Comparison of ENCODE assay signal across 1 cellular context in genomic region chr1:221962385-221962784, GRCh38.
TF ChIP-seq lines count a peak whose summit lies in the region.

No MANE protein-coding gene starts in this region.

TF ChIP-seq in K562, 482 proteins besides CTCF, POLR2A, EP300 and RAD21 (continued from another document):
- peak; percentile 99 for TF ChIP-seq ZNF592 (IDR thresholded peaks at IDR 0.05)
- TF ChIP-seq GATAD2B (IDR thresholded peaks at IDR 0.05; ENCODE audit: borderline replicate concordance), result no peak
- TF ChIP-seq ERF (CRISPR knock-in tag; IDR thresholded peaks at IDR 0.05), result peak; percentile 97
- peak; percentile 99 for TF ChIP-seq ZNF583 (CRISPR knock-in tag; IDR thresholded peaks at IDR 0.05)
- TF ChIP-seq MAFG (tag; conservative IDR thresholded peaks at IDR 0.05), result 0 out of 2 replicates have a peak, but pooled peaks have one; percentile 14
- TF ChIP-seq HNRNPUL1 (IDR thresholded peaks at IDR 0.05; ENCODE audit: low read length), result no peak
- no peak for TF ChIP-seq MAFF (IDR thresholded peaks at IDR 0.05; ENCODE audit: low read length)
- TF ChIP-seq FOXJ3 (CRISPR knock-in tag; IDR thresholded peaks at IDR 0.05), result no peak
- no peak for TF ChIP-seq KDM2B (CRISPR knock-in tag; IDR thresholded peaks at IDR 0.05)
- TF ChIP-seq FUS (optimal IDR thresholded peaks at IDR 0.05; ENCODE audit: low read depth, low read length), result no peak
- TF ChIP-seq, protein P1, sequence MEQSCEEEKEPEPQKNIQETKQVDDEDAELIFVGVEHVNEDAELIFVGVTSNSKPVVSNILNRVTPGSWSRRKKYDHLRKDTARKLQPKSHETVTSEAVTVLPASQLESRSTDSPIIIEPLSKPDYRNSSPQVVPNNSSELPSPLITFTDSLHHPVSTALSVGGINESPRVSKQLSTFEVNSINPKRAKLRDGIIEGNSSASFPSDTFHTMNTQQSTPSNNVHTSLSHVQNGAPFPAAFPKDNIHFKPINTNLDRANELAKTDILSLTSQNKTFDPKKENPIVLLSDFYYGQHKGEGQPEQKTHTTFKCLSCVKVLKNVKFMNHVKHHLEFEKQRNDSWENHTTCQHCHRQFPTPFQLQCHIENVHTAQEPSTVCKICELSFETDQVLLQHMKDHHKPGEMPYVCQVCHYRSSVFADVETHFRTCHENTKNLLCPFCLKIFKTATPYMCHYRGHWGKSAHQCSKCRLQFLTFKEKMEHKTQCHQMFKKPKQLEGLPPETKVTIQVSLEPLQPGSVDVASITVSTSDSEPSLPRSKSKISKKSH (CRISPR knock-in tag; IDR thresholded peaks at IDR 0.05), result 0 out of 2 replicates have a peak, but pooled peaks have one; percentile 79
- TF ChIP-seq ZBTB9 (CRISPR knock-in tag; IDR thresholded peaks at IDR 0.05), result peak; percentile 97
- TF ChIP-seq TCF15 (CRISPR knock-in tag; IDR thresholded peaks at IDR 0.05), result peak; percentile 96
- TF ChIP-seq ZNF174 (CRISPR knock-in tag; IDR thresholded peaks at IDR 0.05), result peak; percentile 54; the same call in 1 of the 2 replicates
- peak; percentile 96 for TF ChIP-seq HSF4 (CRISPR knock-in tag; IDR thresholded peaks at IDR 0.05; ENCODE audit: borderline replicate concordance)
- TF ChIP-seq ZNF354B (CRISPR knock-in tag; IDR thresholded peaks at IDR 0.05), result peak; percentile 90
- peak; percentile 68; the same call in 1 of the 2 replicates for TF ChIP-seq ZNF507 (tag; conservative IDR thresholded peaks at IDR 0.05)
- TF ChIP-seq, protein P2, sequence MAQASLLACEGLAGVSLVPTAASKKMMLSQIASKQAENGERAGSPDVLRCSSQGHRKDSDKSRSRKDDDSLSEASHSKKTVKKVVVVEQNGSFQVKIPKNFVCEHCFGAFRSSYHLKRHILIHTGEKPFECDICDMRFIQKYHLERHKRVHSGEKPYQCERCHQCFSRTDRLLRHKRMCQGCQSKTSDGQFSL (CRISPR knock-in tag; IDR thresholded peaks at IDR 0.05), result no peak
- TF ChIP-seq, protein P2 (tag; IDR thresholded peaks at IDR 0.05), result peak in 1 of 2 experiments; percentile 98; a peak in 2 of 4 replicates
- no peak for TF ChIP-seq MYNN (IDR thresholded peaks at IDR 0.05)
- no peak for TF ChIP-seq MYNN (CRISPR knock-in tag; IDR thresholded peaks at IDR 0.05)
- peak; percentile 87; the same call in 1 of the 2 replicates for TF ChIP-seq NR2F6 (CRISPR knock-in tag; IDR thresholded peaks at IDR 0.05)
- TF ChIP-seq MIER1 (IDR thresholded peaks at IDR 0.05; ENCODE audit: low read depth), result no peak
- peak; percentile 95 for TF ChIP-seq E2F3 (CRISPR knock-in tag; IDR thresholded peaks at IDR 0.05)
- TF ChIP-seq ZNF143 (CRISPR knock-in tag; IDR thresholded peaks at IDR 0.05), result no peak
- TF ChIP-seq CEBPB (tag; IDR thresholded peaks at IDR 0.05), result no peak
- no peak for TF ChIP-seq TSC22D4 (tag; IDR thresholded peaks at IDR 0.05)
- no peak for TF ChIP-seq SIRT6 (IDR thresholded peaks at IDR 0.05; ENCODE audit: low read depth, low read length)
- peak; percentile 95 for TF ChIP-seq TCFL5 (CRISPR knock-in tag; conservative IDR thresholded peaks at IDR 0.05)
- TF ChIP-seq NFYB (IDR thresholded peaks at IDR 0.05; ENCODE audit: extremely low read depth, insufficient read length), result no peak
- TF ChIP-seq, protein P3, sequence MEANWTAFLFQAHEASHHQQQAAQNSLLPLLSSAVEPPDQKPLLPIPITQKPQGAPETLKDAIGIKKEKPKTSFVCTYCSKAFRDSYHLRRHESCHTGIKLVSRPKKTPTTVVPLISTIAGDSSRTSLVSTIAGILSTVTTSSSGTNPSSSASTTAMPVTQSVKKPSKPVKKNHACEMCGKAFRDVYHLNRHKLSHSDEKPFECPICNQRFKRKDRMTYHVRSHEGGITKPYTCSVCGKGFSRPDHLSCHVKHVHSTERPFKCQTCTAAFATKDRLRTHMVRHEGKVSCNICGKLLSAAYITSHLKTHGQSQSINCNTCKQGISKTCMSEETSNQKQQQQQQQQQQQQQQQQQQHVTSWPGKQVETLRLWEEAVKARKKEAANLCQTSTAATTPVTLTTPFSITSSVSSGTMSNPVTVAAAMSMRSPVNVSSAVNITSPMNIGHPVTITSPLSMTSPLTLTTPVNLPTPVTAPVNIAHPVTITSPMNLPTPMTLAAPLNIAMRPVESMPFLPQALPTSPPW (CRISPR knock-in tag; IDR thresholded peaks at IDR 0.05), result peak; percentile 44; the same call in 1 of the 2 replicates
- no peak for TF ChIP-seq ZNF316 (IDR thresholded peaks at IDR 0.05)
- peak; percentile 92 for TF ChIP-seq ZBTB26 (CRISPR knock-in tag; IDR thresholded peaks at IDR 0.05)
- TF ChIP-seq PML (IDR thresholded peaks at IDR 0.05; ENCODE audit: low read length), result no peak
- no peak for TF ChIP-seq RB1 (IDR thresholded peaks at IDR 0.05; ENCODE audit: low read depth)
- no peak for TF ChIP-seq ELF1 (tag; IDR thresholded peaks at IDR 0.05)
- TF ChIP-seq NFXL1 (CRISPR knock-in tag; IDR thresholded peaks at IDR 0.05), result peak; percentile 94
- no peak for TF ChIP-seq NFRKB (IDR thresholded peaks at IDR 0.05; ENCODE audit: low read depth)
- TF ChIP-seq, protein P4, sequence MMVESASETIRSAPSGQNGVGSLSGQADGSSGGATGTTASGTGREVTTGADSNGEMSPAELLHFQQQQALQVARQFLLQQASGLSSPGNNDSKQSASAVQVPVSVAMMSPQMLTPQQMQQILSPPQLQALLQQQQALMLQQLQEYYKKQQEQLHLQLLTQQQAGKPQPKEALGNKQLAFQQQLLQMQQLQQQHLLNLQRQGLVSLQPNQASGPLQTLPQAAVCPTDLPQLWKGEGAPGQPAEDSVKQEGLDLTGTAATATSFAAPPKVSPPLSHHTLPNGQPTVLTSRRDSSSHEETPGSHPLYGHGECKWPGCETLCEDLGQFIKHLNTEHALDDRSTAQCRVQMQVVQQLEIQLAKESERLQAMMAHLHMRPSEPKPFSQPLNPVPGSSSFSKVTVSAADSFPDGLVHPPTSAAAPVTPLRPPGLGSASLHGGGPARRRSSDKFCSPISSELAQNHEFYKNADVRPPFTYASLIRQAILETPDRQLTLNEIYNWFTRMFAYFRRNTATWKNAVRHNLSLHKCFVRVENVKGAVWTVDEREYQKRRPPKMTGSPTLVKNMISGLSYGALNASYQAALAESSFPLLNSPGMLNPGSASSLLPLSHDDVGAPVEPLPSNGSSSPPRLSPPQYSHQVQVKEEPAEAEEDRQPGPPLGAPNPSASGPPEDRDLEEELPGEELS (CRISPR knock-in tag; IDR thresholded peaks at IDR 0.05; ENCODE audit: borderline replicate concordance), result no peak
- TF ChIP-seq LARP7 (IDR thresholded peaks at IDR 0.05), result no peak
- TF ChIP-seq, protein P5, sequence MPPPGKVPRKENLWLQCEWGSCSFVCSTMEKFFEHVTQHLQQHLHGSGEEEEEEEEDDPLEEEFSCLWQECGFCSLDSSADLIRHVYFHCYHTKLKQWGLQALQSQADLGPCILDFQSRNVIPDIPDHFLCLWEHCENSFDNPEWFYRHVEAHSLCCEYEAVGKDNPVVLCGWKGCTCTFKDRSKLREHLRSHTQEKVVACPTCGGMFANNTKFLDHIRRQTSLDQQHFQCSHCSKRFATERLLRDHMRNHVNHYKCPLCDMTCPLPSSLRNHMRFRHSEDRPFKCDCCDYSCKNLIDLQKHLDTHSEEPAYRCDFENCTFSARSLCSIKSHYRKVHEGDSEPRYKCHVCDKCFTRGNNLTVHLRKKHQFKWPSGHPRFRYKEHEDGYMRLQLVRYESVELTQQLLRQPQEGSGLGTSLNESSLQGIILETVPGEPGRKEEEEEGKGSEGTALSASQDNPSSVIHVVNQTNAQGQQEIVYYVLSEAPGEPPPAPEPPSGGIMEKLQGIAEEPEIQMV (tag; conservative IDR thresholded peaks at IDR 0.05; ENCODE audit: low read depth), result peak; percentile 92
- TF ChIP-seq SMAD3 (CRISPR knock-in tag; conservative IDR thresholded peaks at IDR 0.05), result peak; percentile 98
- no peak for TF ChIP-seq KHSRP (IDR thresholded peaks at IDR 0.05)
- TF ChIP-seq, protein P6, sequence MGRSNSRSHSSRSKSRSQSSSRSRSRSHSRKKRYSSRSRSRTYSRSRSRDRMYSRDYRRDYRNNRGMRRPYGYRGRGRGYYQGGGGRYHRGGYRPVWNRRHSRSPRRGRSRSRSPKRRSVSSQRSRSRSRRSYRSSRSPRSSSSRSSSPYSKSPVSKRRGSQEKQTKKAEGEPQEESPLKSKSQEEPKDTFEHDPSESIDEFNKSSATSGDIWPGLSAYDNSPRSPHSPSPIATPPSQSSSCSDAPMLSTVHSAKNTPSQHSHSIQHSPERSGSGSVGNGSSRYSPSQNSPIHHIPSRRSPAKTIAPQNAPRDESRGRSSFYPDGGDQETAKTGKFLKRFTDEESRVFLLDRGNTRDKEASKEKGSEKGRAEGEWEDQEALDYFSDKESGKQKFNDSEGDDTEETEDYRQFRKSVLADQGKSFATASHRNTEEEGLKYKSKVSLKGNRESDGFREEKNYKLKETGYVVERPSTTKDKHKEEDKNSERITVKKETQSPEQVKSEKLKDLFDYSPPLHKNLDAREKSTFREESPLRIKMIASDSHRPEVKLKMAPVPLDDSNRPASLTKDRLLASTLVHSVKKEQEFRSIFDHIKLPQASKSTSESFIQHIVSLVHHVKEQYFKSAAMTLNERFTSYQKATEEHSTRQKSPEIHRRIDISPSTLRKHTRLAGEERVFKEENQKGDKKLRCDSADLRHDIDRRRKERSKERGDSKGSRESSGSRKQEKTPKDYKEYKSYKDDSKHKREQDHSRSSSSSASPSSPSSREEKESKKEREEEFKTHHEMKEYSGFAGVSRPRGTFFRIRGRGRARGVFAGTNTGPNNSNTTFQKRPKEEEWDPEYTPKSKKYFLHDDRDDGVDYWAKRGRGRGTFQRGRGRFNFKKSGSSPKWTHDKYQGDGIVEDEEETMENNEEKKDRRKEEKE (IDR thresholded peaks at IDR 0.05; ENCODE audit: borderline replicate concordance in 1 of 2, control insufficient read depth in 1 of 2, low read depth in 2 of 2, low read length in 1 of 2), result no peak
- TF ChIP-seq POLR2H (tag; IDR thresholded peaks at IDR 0.05; ENCODE audit: low read depth), result peak; percentile 81
- TF ChIP-seq BACH1 (tag; IDR thresholded peaks at IDR 0.05), result peak; percentile 96
